ENCODE assay signal across 21 cellular contexts in genomic region chr12:32902287-32902996, GRCh38. TPM values are rescaled to one million over a fixed set of nuclear protein-coding genes. Genes with fewer than 3 reads are reported as not detected.
DNase-seq lines count a peak whose midpoint lies in the region; ATAC-seq and TF ChIP-seq lines count a peak whose summit lies in the region.
"Had no signal": no experiment of that assay in that cellular context is flagged by ENCODE, and none has a peak within 500 bp of the region (broad histone marks: within the 10 kb centered on the region; RNA-seq: fewer than 3 reads in every experiment).

No MANE protein-coding gene starts in this region.

- peak overlapping the region; percentile 76 for H3K27ac ChIP-seq in SJSA1
- H3K27ac ChIP-seq in right lobe of liver, result no peak overlapping the region
- no peak overlapping the region for H3K27ac ChIP-seq in testis
- H3K27ac ChIP-seq: HL-60, lower lobe of right lung, parathyroid adenoma had no signal

- no peaks in the 10 kb centered on the region for H3K27me3 ChIP-seq in SJSA1 (replicated peaks)
- no peaks in the 10 kb centered on the region for H3K27me3 ChIP-seq in right lobe of liver
- H3K27me3 ChIP-seq in testis, result no peaks in the 10 kb centered on the region

- H3K4me1 ChIP-seq in SJSA1 (replicated peaks), result peaks cover 30% of the 10 kb centered on the region
- peaks cover 0 to 29% (median 12%) of the 10 kb centered on the region in 4 donors for H3K4me1 ChIP-seq in right lobe of liver
- H3K4me1 ChIP-seq in testis, result no peaks in the 10 kb centered on the region
- H3K4me1 ChIP-seq: parathyroid adenoma had no signal

- TF ChIP-seq POLR2A in right lobe of liver (IDR thresholded peaks at IDR 0.05) (no peak), testis (IDR thresholded peaks at IDR 0.05) (no peak)

- WGBS in right lobe of liver (ENCODE audit: insufficient coverage, low coverage, low lambda C conversion rate, missing lambda C conversion rate), result 37% methylated on average over 2 of the region's 4 CpGs
- WGBS in testis, 2 donors, result 92 to 93% methylated on average over 4 of the region's 4 CpGs

- H3K36me3 ChIP-seq in SJSA1 (no peaks in the 10 kb centered on the region), right lobe of liver (no peaks in the 10 kb centered on the region), testis (ENCODE audit: low read depth, missing control alignments) (no peaks in the 10 kb centered on the region)
- H3K36me3 ChIP-seq: lower lobe of right lung had no signal

- ATAC-seq in GM18858 (IDR thresholded peaks at IDR 0.05; ENCODE audit: unreplicated experiment), result peak; percentile 22
- ATAC-seq in HG02973 (IDR thresholded peaks at IDR 0.05; ENCODE audit: unreplicated experiment), result peak; percentile 46
- peak; percentile 46 to 73 (median 58) for ATAC-seq in right lobe of liver
- ATAC-seq in HG03025 (IDR thresholded peaks at IDR 0.05; ENCODE audit: low FRiP score, unreplicated experiment), result no peak
- ATAC-seq: HCT116, lower lobe of right lung, Panc1 had no signal

- H3K4me3 ChIP-seq in SJSA1 (no peak overlapping the region), right lobe of liver (no peak overlapping the region), testis (no peak overlapping the region)
- H3K4me3 ChIP-seq: lower lobe of right lung had no signal

- intact Hi-C loops in right lobe of liver (cut with DNase I), result no loop called here
- intact Hi-C loops in testis (cut with DNase I; ENCODE audit: low total_unique reads), result no loop called here

- no peak for TF ChIP-seq CTCF in right lobe of liver (IDR thresholded peaks at IDR 0.05)
- TF ChIP-seq CTCF in testis (IDR thresholded peaks at IDR 0.05), result no peak

- H3K9me3 ChIP-seq in SJSA1 (replicated peaks), result no peaks in the 10 kb centered on the region
- no peaks in the 10 kb centered on the region for H3K9me3 ChIP-seq in right lobe of liver
- H3K9me3 ChIP-seq in testis, result no peaks in the 10 kb centered on the region
- H3K9me3 ChIP-seq: lower lobe of right lung had no signal

- no peak for DNase-seq in SJSA1 (ENCODE audit: low read depth in 1 of 2, low spot score in 2 of 2)
- no peak for DNase-seq in right lobe of liver
- DNase-seq in NCI-H345 treated with DMSO at 0.1 percent for 48 hours (lab: John Stamatoyannopoulos, UW; ENCODE audit: unreplicated experiment), result no peak
- DNase-seq in testis, result no peak
- no peak for DNase-seq in SIG-M5 treated with dmso at 0.1 percent for 504 hours (lab: John Stamatoyannopoulos, UW; ENCODE audit: unreplicated experiment)
- DNase-seq: activated naive CD4-positive, alpha-beta T cell treated with anti-CD3 and anti-CD28 coated beads for 36 hours; activated T-cell treated with anti-CD3 and anti-CD28 coated beads for 4 hours; CD8-positive, alpha-beta memory T cell; cortex of kidney; erythroblast; lower lobe of right lung; small intestine; stimulated activated CD4-positive, alpha-beta T cell treated with anti-CD3 and anti-CD28 coated beads, Interleukin-4, amount 100 ng/mL, for 4 hours; stimulated activated CD8-positive, alpha-beta memory T cell treated with anti-CD3 and anti-CD28 coated beads, Interleukin-4, amount 100 ng/mL, for 48 hours had no signal

RNA-seq across cellular contexts. Expression of gene PKP2, which starts 5.9 kb away (rescaled TPM):
- 28.6 and 29.9 TPM in 2 replicates for total RNA-seq in SJSA1 (2014; rRNA removed; shearing (Covaris generic))
- 10 to 100 TPM; 17.2 to 54.7 (median 23.8) TPM for total RNA-seq in right lobe of liver
- 10 to 100 TPM; 18.9 to 22.3 TPM for total RNA-seq in testis
- 14.8 TPM for polyA plus RNA-seq in testis (ENCODE audit: insufficient read depth, low read depth, low replicate concordance)
